ENCODE assay signal across 10 cellular contexts in genomic region chr6:151374024-151374423, GRCh38. TPM values are rescaled to one million over a fixed set of nuclear protein-coding genes. Genes with fewer than 3 reads are reported as not detected.
DNase-seq lines count a peak whose midpoint lies in the region; ATAC-seq, FAIRE-seq and TF ChIP-seq lines count a peak whose summit lies in the region.
"Had no signal": no experiment of that assay in that cellular context is flagged by ENCODE, and none has a peak within 500 bp of the region (broad histone marks: within the 10 kb centered on the region; RNA-seq: fewer than 3 reads in every experiment).

No MANE protein-coding gene starts in this region.

- DNase-seq in NOMO-1 treated with DMSO at 0.1 percent for 48 hours (lab: John Stamatoyannopoulos, UW; ENCODE audit: unreplicated experiment): peak; percentile 23
- DNase-seq in NOMO-1 treated with dmso at 0.1 percent for 144 hours (lab: John Stamatoyannopoulos, UW; ENCODE audit: unreplicated experiment): no peak
- DNase-seq in SKM-1 treated with dmso at 0.1 percent for 144 hours (lab: John Stamatoyannopoulos, UW; ENCODE audit: unreplicated experiment): peak; percentile 63
- peak; percentile 26 for DNase-seq in fibroblast of pulmonary artery (ENCODE audit: low read depth)
- no peak for DNase-seq in sciatic nerve (ENCODE audit: low spot score)
- no peak for DNase-seq in urothelium cell line (ENCODE audit: low spot score)
- DNase-seq in DMS53 (lab: John Stamatoyannopoulos, UW): no peak

- no peak for TF ChIP-seq CTCF in fibroblast of pulmonary artery (IDR thresholded peaks at IDR 0.05; ENCODE audit: low read length, missing control alignments)

- ATAC-seq in sciatic nerve: peak; percentile 73
- ATAC-seq in GM21515 (IDR thresholded peaks at IDR 0.05; ENCODE audit: unreplicated experiment): no peak
- ATAC-seq: SK-N-SH treated with all-trans-retinoic acid at 6 μM for 48 hours had no signal

- H3K4me3 ChIP-seq in fibroblast of pulmonary artery (replicated peaks; ENCODE audit: low read depth, low read length): no peak overlapping the region

- intact Hi-C loops in sciatic nerve (cut with DNase I): no loop called here

- FAIRE-seq in urothelium cell line (lab: Jason Lieb, UNC): no peak
- FAIRE-seq: A204.1 had no signal

RNA-seq across cellular contexts. Expression of gene ZBTB2, which starts 17.3 kb away (rescaled TPM):
- 13.2 TPM for total RNA-seq in sciatic nerve

Comparison
In these comparisons a context has a peak if more than half of its experiments do, and no peak if none do; other contexts are left out.
1. DNase-seq: peak in NOMO-1 treated with DMSO at 0.1 percent for 48 hours (single experiment), SKM-1 treated with dmso at 0.1 percent for 144 hours (single experiment) and fibroblast of pulmonary artery (single experiment); none in NOMO-1 treated with dmso at 0.1 percent for 144 hours (single experiment), sciatic nerve (single experiment), urothelium cell line (single experiment) and DMS53 (single experiment).